Comparison of ENCODE assay signal across 23 cellular contexts in the genomic region with DNA sequence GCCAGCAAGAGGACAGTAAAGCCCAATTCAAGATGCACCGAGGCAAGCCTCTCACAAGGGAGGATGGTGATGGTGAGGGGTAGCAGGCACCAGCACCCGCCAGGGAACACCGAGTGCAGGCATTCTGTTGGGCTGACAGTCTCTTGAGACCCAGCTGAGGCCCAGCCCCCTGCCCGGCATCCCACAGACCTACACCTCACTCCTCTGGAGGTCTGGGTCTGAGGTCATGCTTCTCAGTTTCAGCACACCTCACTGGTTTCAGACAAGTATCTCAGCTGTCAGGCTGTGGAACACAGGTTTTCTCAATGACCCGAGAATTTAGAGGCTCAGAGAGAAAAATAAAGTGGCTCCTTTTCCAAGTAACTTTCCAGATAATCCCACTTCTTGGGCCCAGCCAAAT. TPM values are rescaled to one million over a fixed set of nuclear protein-coding genes. Genes with fewer than 3 reads are reported as not detected.
"Had no signal": no experiment of that assay in that cellular context is flagged by ENCODE, and none has a peak within 500 bp of the region (broad histone marks: within the 10 kb centered on the region; RNA-seq: fewer than 3 reads in every experiment).

No MANE protein-coding gene starts in this region.

- H3K4me2 ChIP-seq: neural progenitor cell, smooth muscle cell had no signal

- ATAC-seq: activated CD8-positive, alpha-beta memory T cell treated with anti-CD3 and anti-CD28 coated beads, Interleukin-2, amount 10 ng/mL, durations not matched to agents 7 days and 5 days; activated CD8-positive, alpha-beta T cell treated with anti-CD3 and anti-CD28 coated beads for 36 hours; activated T-helper 17 cell treated with anti-CD3 and anti-CD28 coated beads, Interleukin-2, amount 50 U/mL, for 72 hours; heart left ventricle; left cardiac atrium; naive thymus-derived CD4-positive, alpha-beta T cell had no signal

- H3K4me3 ChIP-seq: heart left ventricle, neural progenitor cell, sigmoid colon, smooth muscle cell had no signal

- DNase-seq: activated CD4-positive, alpha-beta T cell treated with anti-CD3 and anti-CD28 coated beads, Interleukin-2, amount 10 ng/mL, durations not matched to agents 7 days and 5 days; activated CD4-positive, CD25-positive, alpha-beta regulatory T cell treated with anti-CD3 and anti-CD28 coated beads, Interleukin-2, amount 50 U/mL, for 72 hours; activated CD8-positive, alpha-beta memory T cell treated with anti-CD3 and anti-CD28 coated beads, Interleukin-2, amount 10 ng/mL, durations not matched to agents 7 days and 5 days; activated CD8-positive, alpha-beta T cell treated with anti-CD3 and anti-CD28 coated beads for 36 hours; activated naive CD8-positive, alpha-beta T cell treated with anti-CD3 and anti-CD28 coated beads, Interleukin-2, amount 10 ng/mL, durations not matched to agents 7 days and 5 days; amniotic stem cell; caudate nucleus; effector CD4-positive, alpha-beta T cell; heart left ventricle; left cardiac atrium; naive thymus-derived CD4-positive, alpha-beta T cell; sigmoid colon; stimulated activated CD4-positive, alpha-beta T cell treated with anti-CD3 and anti-CD28 coated beads, Interleukin-15, amount 100 ng/mL, for 24 hours; stimulated activated CD4-positive, alpha-beta T cell treated with anti-CD3 and anti-CD28 coated beads, Interleukin-2, amount 100 ng/mL, for 48 hours; stimulated activated naive CD4-positive, alpha-beta T cell treated with Interleukin-2 at 50 U/mL for 16 hours; T-helper 1 cell; WERI-Rb-1 had no signal

- H3K27ac ChIP-seq: neural progenitor cell, WERI-Rb-1 had no signal

- H3K27me3 ChIP-seq: heart left ventricle, neural progenitor cell, sigmoid colon had no signal

- FAIRE-seq: endometrium, islet of Langerhans, TTC549 had no signal

- H3K9ac ChIP-seq: neural progenitor cell had no signal

- H2AFZ ChIP-seq: neural progenitor cell had no signal

- H3K4me1 ChIP-seq: neural progenitor cell had no signal

- H3K9me3 ChIP-seq: heart left ventricle, sigmoid colon had no signal

RNA-seq across cellular contexts. Expression of gene EPHX3, which starts 27.7 kb away (rescaled TPM):
- total RNA-seq: activated CD8-positive, alpha-beta T cell treated with anti-CD3 and anti-CD28 coated beads for 36 hours; activated naive CD8-positive, alpha-beta T cell treated with anti-CD3 and anti-CD28 coated beads, Interleukin-2, amount 10 ng/mL, durations not matched to agents 7 days and 5 days; sigmoid colon had no signal
- polyA plus RNA-seq: naive thymus-derived CD4-positive, alpha-beta T cell had no signal

RNA-seq across cellular contexts. Expression of gene NOTCH3, which starts 59.1 kb away (rescaled TPM):
- total RNA-seq: activated CD4-positive, alpha-beta T cell treated with anti-CD3 and anti-CD28 coated beads, Interleukin-2, amount 10 ng/mL, durations not matched to agents 7 days and 5 days; activated CD8-positive, alpha-beta memory T cell treated with anti-CD3 and anti-CD28 coated beads, Interleukin-2, amount 10 ng/mL, durations not matched to agents 7 days and 5 days had no signal
- polyA plus RNA-seq: naive thymus-derived CD4-positive, alpha-beta T cell had no signal
